ENCODE assay signal across 20 cellular contexts in genomic region chr2:26820932-26821331, GRCh38. TPM values are rescaled to one million over a fixed set of nuclear protein-coding genes. Genes with fewer than 3 reads are reported as not detected.
"Had no signal": no experiment of that assay in that cellular context is flagged by ENCODE, and none has a peak within 500 bp of the region (broad histone marks: within the 10 kb centered on the region; RNA-seq: fewer than 3 reads in every experiment).

No MANE protein-coding gene starts in this region.

- H3K9me3 ChIP-seq: gastrocnemius medialis, heart right ventricle, sigmoid colon, stomach, thoracic aorta, uterus had no signal

- H3K27me3 ChIP-seq: dorsolateral prefrontal cortex, uterus had no signal

- H3K4me3 ChIP-seq: dorsolateral prefrontal cortex, gastrocnemius medialis, heart right ventricle, sigmoid colon, skin epidermis, stomach, thoracic aorta, uterus had no signal

- ATAC-seq: gastrocnemius medialis, heart right ventricle, natural killer cell had no signal

- H3K4me1 ChIP-seq: gastrocnemius medialis, heart right ventricle, sigmoid colon, stomach, uterus had no signal

- H3K36me3 ChIP-seq: gastrocnemius medialis, heart right ventricle, sigmoid colon, stomach, thoracic aorta, uterus had no signal

- DNase-seq: cortex of kidney; dorsolateral prefrontal cortex; effector CD8-positive, alpha-beta T cell; gastrocnemius medialis; heart right ventricle; hypothalamus; kidney glomerular epithelial cell; natural killer cell; posterior cingulate gyrus; sigmoid colon; stimulated activated naive CD4-positive, alpha-beta T cell; stomach; substantia nigra; uterus had no signal

- H3K27ac ChIP-seq: dorsolateral prefrontal cortex, gastrocnemius medialis, heart right ventricle, sigmoid colon, skin epidermis, stomach, thoracic aorta, uterus had no signal

RNA-seq across cellular contexts. Expression of gene DPYSL5, which starts 27.0 kb away (rescaled TPM):
- total RNA-seq: fibroblast of lung, gastrocnemius medialis, lower leg skin, natural killer cell, pulmonary artery endothelial cell, thoracic aorta had no signal
- polyA plus RNA-seq: esophagus, fibroblast of lung had no signal

RNA-seq across cellular contexts. Expression of gene CENPA, which starts 35.1 kb away (rescaled TPM):
- total RNA-seq: sigmoid colon, thoracic aorta had no signal
